Comparison of ENCODE assay signal across 23 cellular contexts in the genomic region with DNA sequence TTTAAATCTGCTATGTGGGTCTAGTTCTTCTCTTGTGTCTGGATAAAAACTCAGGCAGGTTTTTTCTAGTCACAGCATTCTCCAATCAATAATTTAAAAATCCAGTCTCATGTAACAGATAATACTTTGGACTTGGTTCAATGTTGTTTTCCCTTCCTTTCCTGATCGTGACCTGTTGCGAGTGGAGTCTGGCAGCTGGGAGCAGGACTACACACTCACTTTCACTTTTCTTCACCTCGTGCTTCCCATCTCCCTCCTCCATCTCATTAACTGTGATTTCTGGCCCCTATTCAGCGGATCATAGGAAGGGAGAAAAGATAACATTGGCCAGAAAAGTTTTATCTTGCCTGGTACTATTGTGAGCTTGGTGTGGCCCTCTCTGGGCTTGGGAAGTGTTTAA.
"Had no signal": no experiment of that assay in that cellular context is flagged by ENCODE, and none has a peak within 500 bp of the region (broad histone marks: within the 10 kb centered on the region; RNA-seq: fewer than 3 reads in every experiment).

No MANE protein-coding gene starts in this region.

- H3K27me3 ChIP-seq: body of pancreas, stomach had no signal

- H3K27ac Mint-ChIP-seq: activated CD4-positive, alpha-beta T cell treated with anti-CD3 and anti-CD28 coated beads for 36 hours; activated T-helper 1 cell treated with anti-CD3 and anti-CD28 coated beads, Interleukin-12 subunit alpha, Interleukin-12 subunit beta, Interleukin-2, Interleukin-4 antibody, amounts not matched to agents 30 ng/mL and 10 ng/mL and 1 ng/mL, durations not matched to agents 14 hours and 24 hours and 36 hours; immature natural killer cell; mesothelial cell of epicardium; nephron; progenitor cell of endocrine pancreas; T-helper 2 cell treated with Interferon-gamma antibody and Interleukin-4, amounts not matched to agents 5 μg/mL and 100 μg/mL, for 36 hours; type B pancreatic cell; WTC11 had no signal

- DNase-seq: activated CD4-positive, alpha-beta T cell treated with anti-CD3 and anti-CD28 coated beads for 36 hours; activated CD4-positive, alpha-beta T cell treated with anti-CD3 and anti-CD28 coated beads, Interleukin-2, amount 50 U/mL, for 48 hours; activated naive CD4-positive, alpha-beta T cell; activated T-cell treated with anti-CD3 and anti-CD28 coated beads for 4 hours; body of pancreas; caudate nucleus; immature natural killer cell; lower lobe of right lung; occipital lobe; stimulated activated CD4-positive, alpha-beta T cell treated with anti-CD3 and anti-CD28 coated beads, Interleukin-15, amount 100 ng/mL, for 24 hours; stimulated activated CD4-positive, alpha-beta T cell treated with anti-CD3 and anti-CD28 coated beads, Interleukin-2, amount 100 ng/mL, for 48 hours; stomach; SW 1271 had no signal

- ATAC-seq: activated CD4-positive, alpha-beta T cell treated with anti-CD3 and anti-CD28 coated beads for 36 hours; body of pancreas; esophagus mucosa; lower lobe of right lung; WTC11 had no signal

- H3K4me1 Mint-ChIP-seq: immature natural killer cell, mesothelial cell of epicardium had no signal

- H3K36me3 ChIP-seq: lower lobe of right lung, stomach had no signal

- H3K9me3 Mint-ChIP-seq: activated T-helper 1 cell treated with anti-CD3 and anti-CD28 coated beads, Interleukin-12 subunit alpha, Interleukin-12 subunit beta, Interleukin-2, Interleukin-4 antibody, amounts not matched to agents 30 ng/mL and 10 ng/mL and 1 ng/mL, durations not matched to agents 14 hours and 24 hours and 36 hours; mesothelial cell of epicardium; nephron; T-helper 2 cell treated with Interferon-gamma antibody and Interleukin-4, amounts not matched to agents 5 μg/mL and 100 μg/mL, for 36 hours; type B pancreatic cell; WTC11 had no signal

- H3K9me3 ChIP-seq: body of pancreas, lower lobe of right lung, stomach had no signal

- H3K36me3 Mint-ChIP-seq: immature natural killer cell, mesothelial cell of epicardium, type B pancreatic cell, WTC11 had no signal

- H3K27ac ChIP-seq: body of pancreas, lower lobe of right lung, stomach had no signal

- H3K4me1 ChIP-seq: body of pancreas, lower lobe of right lung, stomach had no signal

- H3K4me3 ChIP-seq: body of pancreas, lower lobe of right lung, stomach had no signal

- H3K27me3 Mint-ChIP-seq: activated CD4-positive, alpha-beta T cell treated with anti-CD3 and anti-CD28 coated beads for 36 hours had no signal

- FAIRE-seq: colon, endometrium had no signal

- H3K4me3 Mint-ChIP-seq: activated CD4-positive, alpha-beta T cell treated with anti-CD3 and anti-CD28 coated beads for 36 hours; activated T-helper 1 cell treated with anti-CD3 and anti-CD28 coated beads, Interleukin-12 subunit alpha, Interleukin-12 subunit beta, Interleukin-2, Interleukin-4 antibody, amounts not matched to agents 30 ng/mL and 10 ng/mL and 1 ng/mL, durations not matched to agents 14 hours and 24 hours and 36 hours; immature natural killer cell; mesothelial cell of epicardium; nephron; T-helper 2 cell treated with Interferon-gamma antibody and Interleukin-4, amounts not matched to agents 5 μg/mL and 100 μg/mL, for 36 hours; type B pancreatic cell; WTC11 had no signal
